1 cellular context compared by ENCODE assay signal in genomic region chr12:21717756-21718155, GRCh38.
TF ChIP-seq lines count a peak whose summit lies in the region.

No MANE protein-coding gene starts in this region.

TF ChIP-seq in K562, 482 proteins besides CTCF, POLR2A, EP300 and RAD21:
- TF ChIP-seq THAP7 (CRISPR knock-in tag; IDR thresholded peaks at IDR 0.05) (no peak), CBFA2T3 (IDR thresholded peaks at IDR 0.05) (no peak), ZNF77 (CRISPR knock-in tag; IDR thresholded peaks at IDR 0.05) (no peak)
- TF ChIP-seq, protein P1, sequence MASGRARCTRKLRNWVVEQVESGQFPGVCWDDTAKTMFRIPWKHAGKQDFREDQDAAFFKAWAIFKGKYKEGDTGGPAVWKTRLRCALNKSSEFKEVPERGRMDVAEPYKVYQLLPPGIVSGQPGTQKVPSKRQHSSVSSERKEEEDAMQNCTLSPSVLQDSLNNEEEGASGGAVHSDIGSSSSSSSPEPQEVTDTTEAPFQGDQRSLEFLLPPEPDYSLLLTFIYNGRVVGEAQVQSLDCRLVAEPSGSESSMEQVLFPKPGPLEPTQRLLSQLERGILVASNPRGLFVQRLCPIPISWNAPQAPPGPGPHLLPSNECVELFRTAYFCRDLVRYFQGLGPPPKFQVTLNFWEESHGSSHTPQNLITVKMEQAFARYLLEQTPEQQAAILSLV (tag; IDR thresholded peaks at IDR 0.05) = no peak
- TF ChIP-seq, protein P2, sequence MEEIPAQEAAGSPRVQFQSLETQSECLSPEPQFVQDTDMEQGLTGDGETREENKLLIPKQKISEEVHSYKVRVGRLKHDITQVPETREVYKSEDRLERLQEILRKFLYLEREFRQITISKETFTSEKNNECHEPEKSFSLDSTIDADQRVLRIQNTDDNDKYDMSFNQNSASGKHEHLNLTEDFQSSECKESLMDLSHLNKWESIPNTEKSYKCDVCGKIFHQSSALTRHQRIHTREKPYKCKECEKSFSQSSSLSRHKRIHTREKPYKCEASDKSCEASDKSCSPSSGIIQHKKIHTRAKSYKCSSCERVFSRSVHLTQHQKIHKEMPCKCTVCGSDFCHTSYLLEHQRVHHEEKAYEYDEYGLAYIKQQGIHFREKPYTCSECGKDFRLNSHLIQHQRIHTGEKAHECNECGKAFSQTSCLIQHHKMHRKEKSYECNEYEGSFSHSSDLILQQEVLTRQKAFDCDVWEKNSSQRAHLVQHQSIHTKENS (CRISPR knock-in tag; IDR thresholded peaks at IDR 0.05) = no peak
